Comparison of ENCODE assay signal across 7 cellular contexts in genomic region chr5:14727428-14727865, GRCh38.
DNase-seq lines count a peak whose midpoint lies in the region; ATAC-seq, FAIRE-seq and TF ChIP-seq lines count a peak whose summit lies in the region.

No MANE protein-coding gene starts in this region.

- ATAC-seq in HG03175 (IDR thresholded peaks at IDR 0.05; ENCODE audit: unreplicated experiment) (peak; percentile 71), left lung (peak; percentile 93)

- TF ChIP-seq CTCF in chondrocyte (IDR thresholded peaks at IDR 0.05) (peak; percentile 99), left lung (IDR thresholded peaks at IDR 0.05) (peak; percentile 85 to 90)

- H3K27ac Mint-ChIP-seq in chondrocyte (ENCODE audit: unreplicated experiment) = peak overlapping the region; percentile 78

- H3K4me1 Mint-ChIP-seq in chondrocyte (ENCODE audit: low read depth) = peaks cover 28% of the 10 kb centered on the region

- no peaks in the 10 kb centered on the region for H3K27me3 Mint-ChIP-seq in chondrocyte (ENCODE audit: low read depth)

- FAIRE-seq in GM12892 (lab: Jason Lieb, UNC) = peak; percentile 86

- TF ChIP-seq POLR2A in GM12892 (IDR thresholded peaks at IDR 0.05; ENCODE audit: low read depth, low read length) = no peak

- peaks cover 0 to 6% of the 10 kb centered on the region in 2 donors for H3K4me1 ChIP-seq in left lung

- no peak overlapping the region for H3K27ac ChIP-seq in left lung

- no peak overlapping the region for H3K4me3 Mint-ChIP-seq in chondrocyte (ENCODE audit: unreplicated experiment)

- intact Hi-C loops in left lung (cut with DNase I) = loop anchor here in 1 of 2 donors (5.0 kb wide), 1 partner anchor 285 kb away; no protein-coding TSS in a partner anchor

- no peaks in the 10 kb centered on the region for H3K9me3 ChIP-seq in left lung

- no peaks in the 10 kb centered on the region for H3K27me3 ChIP-seq in left lung

- no peaks in the 10 kb centered on the region for H3K9me3 Mint-ChIP-seq in chondrocyte (ENCODE audit: low read depth)

- H3K36me3 Mint-ChIP-seq in chondrocyte (ENCODE audit: low read depth) = peaks cover 10% of the 10 kb centered on the region

- DNase-seq in GM12892 (ENCODE audit: insufficient read length) (no peak), NCI-H345 (lab: John Stamatoyannopoulos, UW) (peak; percentile 79), chondrocyte (ENCODE audit: low spot score) (no peak), left lung (peak; percentile 75 to 94)
- DNase-seq in activated CD4-positive, alpha-beta T cell treated with anti-CD3 and anti-CD28 coated beads for 1 hour = peak; percentile 59
- DNase-seq in stimulated activated CD4-positive, alpha-beta T cell treated with anti-CD3 and anti-CD28 coated beads, Interleukin-4, amount 100 ng/mL, for 4 hours = peak; percentile 58 to 70

- peaks cover 0 to 5% of the 10 kb centered on the region in 2 donors for H3K36me3 ChIP-seq in left lung

- no peak overlapping the region for H3K4me3 ChIP-seq in left lung

Comparison
In these comparisons a context has a peak if more than half of its experiments do, and no peak if none do; other contexts are left out.
1. DNase-seq: peak in NCI-H345 (single experiment), activated CD4-positive, alpha-beta T cell treated with anti-CD3 and anti-CD28 coated beads for 1 hour (single experiment), left lung (2 of 2) and stimulated activated CD4-positive, alpha-beta T cell treated with anti-CD3 and anti-CD28 coated beads, Interleukin-4, amount 100 ng/mL, for 4 hours (2 of 2); none in GM12892 (single experiment) and chondrocyte (single experiment).